In genomic region chr7:20328692-20329091, GRCh38 we compare ENCODE assay signal across 1 cellular context.
TF ChIP-seq lines count a peak whose summit lies in the region.

No MANE protein-coding gene starts in this region.

TF ChIP-seq in GM23338, 12 proteins besides CTCF, POLR2A, EP300 and RAD21 (continued from another document):
- no peak for TF ChIP-seq ZNF462 (CRISPR knock-in tag; IDR thresholded peaks at IDR 0.05)
- no peak for TF ChIP-seq EZH2 (IDR thresholded peaks at IDR 0.05; ENCODE audit: low read depth, unreplicated experiment)
- TF ChIP-seq STAT1 (IDR thresholded peaks at IDR 0.05; ENCODE audit: unreplicated experiment) = no peak
- no peak for TF ChIP-seq CREB1 (CRISPR knock-in tag; IDR thresholded peaks at IDR 0.05; ENCODE audit: low read depth)
- no peak for TF ChIP-seq EZH2phosphoT487 (IDR thresholded peaks at IDR 0.05; ENCODE audit: unreplicated experiment)
- no peak for TF ChIP-seq ETS1 (IDR thresholded peaks at IDR 0.05)
- no peak for TF ChIP-seq JUNB (IDR thresholded peaks at IDR 0.05; ENCODE audit: unreplicated experiment)
